ENCODE assay signal across 11 cellular contexts in the genomic region with DNA sequence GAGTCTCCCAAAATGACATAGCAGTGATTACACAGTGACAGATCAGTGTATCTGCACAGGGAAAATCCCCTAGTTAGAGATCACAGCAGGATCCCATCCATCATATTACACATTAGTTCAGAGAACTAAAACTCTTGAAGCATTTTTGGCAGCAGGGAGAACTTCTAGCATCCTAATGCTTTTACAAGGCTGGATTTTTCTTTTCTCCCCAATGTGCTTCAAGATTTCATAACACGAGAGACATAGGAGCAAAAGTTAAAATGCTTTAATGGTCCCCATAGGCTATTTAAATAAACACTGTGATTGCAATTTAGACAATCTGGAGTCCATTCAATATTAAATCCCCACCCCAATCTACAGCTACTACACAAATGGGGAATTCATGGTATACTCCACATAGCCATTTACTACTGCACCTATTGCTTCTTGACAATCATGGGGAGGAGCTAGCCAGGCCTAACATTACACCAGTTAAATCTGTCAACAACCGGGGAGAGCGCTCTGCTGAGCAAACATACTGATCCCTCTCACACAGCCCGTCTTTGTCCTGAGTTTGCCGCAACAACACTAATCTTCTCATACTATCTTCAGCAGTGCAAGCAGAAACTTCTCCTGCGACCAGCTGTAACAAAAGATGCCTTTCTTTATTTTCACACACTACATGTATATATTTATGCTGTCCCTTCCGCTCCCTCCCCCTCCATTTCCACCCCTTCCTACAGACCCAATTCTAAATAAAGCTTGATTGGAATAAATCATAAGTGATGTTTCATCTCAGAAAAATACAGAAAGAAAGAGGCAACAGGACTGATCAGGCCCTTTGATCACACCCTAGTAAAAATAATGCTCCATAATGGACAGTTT.
DNase-seq lines count a peak whose midpoint lies in the region; ATAC-seq and TF ChIP-seq lines count a peak whose summit lies in the region.
"Had no signal": no experiment of that assay in that cellular context is flagged by ENCODE, and none has a peak within 500 bp of the region (broad histone marks: within the 10 kb centered on the region; RNA-seq: fewer than 3 reads in every experiment).

No MANE protein-coding gene starts in this region.

- no peak for ATAC-seq in GM21515 (IDR thresholded peaks at IDR 0.05; ENCODE audit: unreplicated experiment)
- no peak for ATAC-seq in naive thymus-derived CD8-positive, alpha-beta T cell
- ATAC-seq in GM19467 (IDR thresholded peaks at IDR 0.05; ENCODE audit: unreplicated experiment) = no peak
- ATAC-seq in GM19324 (IDR thresholded peaks at IDR 0.05; ENCODE audit: low FRiP score, unreplicated experiment) = no peak

- H3K9me3 ChIP-seq in HEK293 (ENCODE audit: control insufficient read depth, insufficient read depth, low read depth, low read length) = no peaks in the 10 kb centered on the region
- H3K9me3 ChIP-seq in ectodermal cell (ENCODE audit: control insufficient read depth, low read length) = no peaks in the 10 kb centered on the region
- H3K9me3 ChIP-seq: stomach had no signal

- DNase-seq in NCI-H2227 treated with DMSO at 0.1 percent for 48 hours (lab: John Stamatoyannopoulos, UW) = peak; percentile 34
- peak; percentile 10 for DNase-seq in nephron progenitor cell
- DNase-seq in naive thymus-derived CD8-positive, alpha-beta T cell = no peak
- DNase-seq: central memory CD4-positive, alpha-beta T cell; DMS79 treated with DMSO at 0.1 percent for 48 hours; stomach had no signal

- no peaks in the 10 kb centered on the region for H3K27me3 Mint-ChIP-seq in nephron progenitor cell (ENCODE audit: low read depth, poor library complexity)
- H3K27me3 Mint-ChIP-seq in naive thymus-derived CD8-positive, alpha-beta T cell = no peaks in the 10 kb centered on the region

- CTCF ChIA-PET in HEK293 (lab: Yijun Ruan, JAX) = interaction anchor here (0.6 kb wide), 1 partner anchor 29 kb away, joined by 3 read pairs; no protein-coding TSS in a partner anchor

- POLR2A ChIA-PET in HEK293 (lab: Yijun Ruan, JAX) = no interaction called here
- POLR2A ChIA-PET in naive thymus-derived CD8-positive, alpha-beta T cell (lab: Charles Lee) = no interaction called here

- peak overlapping the region; percentile 8 for H3K4me3 Mint-ChIP-seq in nephron progenitor cell
- no peak overlapping the region for H3K4me3 Mint-ChIP-seq in naive thymus-derived CD8-positive, alpha-beta T cell

- H3K9me3 Mint-ChIP-seq in nephron progenitor cell = no peaks in the 10 kb centered on the region
- H3K9me3 Mint-ChIP-seq in naive thymus-derived CD8-positive, alpha-beta T cell = peaks cover 0 to 6% (median 0%) of the 10 kb centered on the region in 9 donors

- peaks cover 45% of the 10 kb centered on the region for H3K4me1 ChIP-seq in HEK293 (ENCODE audit: control insufficient read depth, insufficient read depth, low read length)
- H3K4me1 ChIP-seq in ectodermal cell (ENCODE audit: control insufficient read depth, insufficient read depth, low read length) = peaks cover 14% of the 10 kb centered on the region

- TF ChIP-seq CTCF in HEK293 (tag by site-specific recombination; IDR thresholded peaks at IDR 0.05) (no peak), nephron progenitor cell (IDR thresholded peaks at IDR 0.05) (no peak)

- H3K36me3 ChIP-seq in HEK293 (ENCODE audit: control insufficient read depth in 2 of 2, insufficient read depth in 1 of 2, low read length in 2 of 2) (no peaks in the 10 kb centered on the region), ectodermal cell (ENCODE audit: control insufficient read depth, insufficient read depth, low read length) (no peaks in the 10 kb centered on the region)
- H3K36me3 ChIP-seq: stomach had no signal

- H3K4me1 Mint-ChIP-seq in nephron progenitor cell = peaks cover 27% of the 10 kb centered on the region
- H3K4me1 Mint-ChIP-seq in naive thymus-derived CD8-positive, alpha-beta T cell = no peaks in the 10 kb centered on the region

- 42 to 47% methylated on average over 7 of the region's 7 CpGs for WGBS in ectodermal cell, 2 experiments

- H3K27ac ChIP-seq in HEK293 (ENCODE audit: extremely low read depth, low read depth, low read length) (peak overlapping the region; percentile 8; the same call in 1 of the 2 replicates), ectodermal cell (ENCODE audit: insufficient read depth, low read depth, low read length, poor library complexity, severe bottlenecking) (peak overlapping the region; percentile 72)
- H3K27ac ChIP-seq: stomach had no signal

- H3K27ac Mint-ChIP-seq in nephron progenitor cell = peak overlapping the region; percentile 37
- H3K27ac Mint-ChIP-seq in naive thymus-derived CD8-positive, alpha-beta T cell = no peak overlapping the region

- no peak overlapping the region for H3K4me3 ChIP-seq in HEK293 (ENCODE audit: low read depth, low read length)
- no peak overlapping the region for H3K4me3 ChIP-seq in ectodermal cell (ENCODE audit: insufficient read depth, low read depth, low read length)
- H3K4me3 ChIP-seq: stomach had no signal

- no peaks in the 10 kb centered on the region for H3K36me3 Mint-ChIP-seq in nephron progenitor cell (ENCODE audit: low read depth)
- H3K36me3 Mint-ChIP-seq in naive thymus-derived CD8-positive, alpha-beta T cell = no peaks in the 10 kb centered on the region

- H3K27me3 ChIP-seq in ectodermal cell (ENCODE audit: control insufficient read depth, insufficient read depth, low read length, poor library complexity, severe bottlenecking) = no peaks in the 10 kb centered on the region
- H3K27me3 ChIP-seq: stomach had no signal

TF ChIP-seq in HEK293, 187 proteins besides CTCF, POLR2A, EP300 and RAD21 (continues in another document):
- TF ChIP-seq ZNF707 (tag by site-specific recombination; IDR thresholded peaks at IDR 0.05) (no peak), ZNF610 (tag by site-specific recombination; IDR thresholded peaks at IDR 0.05; ENCODE audit: borderline replicate concordance) (0 out of 2 replicates have a peak, but pooled peaks have one; percentile 40), YY1 (tag by site-specific recombination; IDR thresholded peaks at IDR 0.05) (no peak), ZNF16 (tag by site-specific recombination; IDR thresholded peaks at IDR 0.05; ENCODE audit: low read depth) (no peak), ZNF426 (tag by site-specific recombination; IDR thresholded peaks at IDR 0.05) (no peak), ZFP37 (tag by site-specific recombination; IDR thresholded peaks at IDR 0.05) (no peak), HOXD13 (CRISPR knock-in tag; IDR thresholded peaks at IDR 0.05; ENCODE audit: borderline replicate concordance) (no peak), ZNF776 (tag by site-specific recombination; IDR thresholded peaks at IDR 0.05; ENCODE audit: borderline replicate concordance) (no peak), TRIM28 (IDR thresholded peaks at IDR 0.05; ENCODE audit: borderline replicate concordance, low read length) (peak; percentile 90), ZNF660 (tag by site-specific recombination; IDR thresholded peaks at IDR 0.05) (no peak), ZNF239 (tag by site-specific recombination; IDR thresholded peaks at IDR 0.05) (peak; percentile 80; the same call in 1 of the 2 replicates), ZNF561 (tag by site-specific recombination; IDR thresholded peaks at IDR 0.05; ENCODE audit: borderline replicate concordance) (peak; percentile 98), ZNF596 (tag by site-specific recombination; IDR thresholded peaks at IDR 0.05) (no peak), ZNF664 (tag by site-specific recombination; IDR thresholded peaks at IDR 0.05) (peak; percentile 33; the same call in 1 of the 2 replicates), ZNF121 (tag by site-specific recombination; IDR thresholded peaks at IDR 0.05) (no peak), SP3 (tag by site-specific recombination; IDR thresholded peaks at IDR 0.05) (no peak), ZNF529 (tag by site-specific recombination; IDR thresholded peaks at IDR 0.05; ENCODE audit: insufficient replicate concordance) (no peak), ZFP69B (tag by site-specific recombination; IDR thresholded peaks at IDR 0.05) (0 out of 2 replicates have a peak, but pooled peaks have one; percentile 38), ZNF549 (tag by site-specific recombination; IDR thresholded peaks at IDR 0.05) (no peak), ZNF146 (tag by site-specific recombination; IDR thresholded peaks at IDR 0.05) (no peak), ZNF473 (tag by site-specific recombination; IDR thresholded peaks at IDR 0.05) (no peak), ZSCAN16 (tag by site-specific recombination; IDR thresholded peaks at IDR 0.05) (0 out of 2 replicates have a peak, but pooled peaks have one; percentile 19)
- TF ChIP-seq, protein P1, sequence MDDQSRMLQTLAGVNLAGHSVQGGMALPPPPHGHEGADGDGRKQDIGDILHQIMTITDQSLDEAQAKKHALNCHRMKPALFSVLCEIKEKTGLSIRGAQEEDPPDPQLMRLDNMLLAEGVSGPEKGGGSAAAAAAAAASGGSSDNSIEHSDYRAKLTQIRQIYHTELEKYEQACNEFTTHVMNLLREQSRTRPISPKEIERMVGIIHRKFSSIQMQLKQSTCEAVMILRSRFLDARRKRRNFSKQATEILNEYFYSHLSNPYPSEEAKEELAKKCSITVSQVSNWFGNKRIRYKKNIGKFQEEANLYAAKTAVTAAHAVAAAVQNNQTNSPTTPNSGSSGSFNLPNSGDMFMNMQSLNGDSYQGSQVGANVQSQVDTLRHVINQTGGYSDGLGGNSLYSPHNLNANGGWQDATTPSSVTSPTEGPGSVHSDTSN (CRISPR knock-in tag; IDR thresholded peaks at IDR 0.05) = no peak

Comparison
In these comparisons a context has a peak if more than half of its experiments do, and no peak if none do; other contexts are left out.
1. DNase-seq: peak in NCI-H2227 treated with DMSO at 0.1 percent for 48 hours (single experiment) and nephron progenitor cell (single experiment); none in naive thymus-derived CD8-positive, alpha-beta T cell (0 of 10).